In genomic region chr9:21802418-21803000, GRCh38 we compare ENCODE assay signal across 1 cellular context.
A peak's percentile ranks its signal among the peaks of the same experiment; 100 is the strongest.
TF ChIP-seq lines count a peak whose summit lies in the region.

Gene MTAP (plus strand): TSS chr9:21802636. CDS start chr9:21802749, 113 bp downstream.

TF ChIP-seq in GM12878, 131 proteins besides CTCF, POLR2A, EP300 and RAD21 (continued from another document):
- TF ChIP-seq SMAD1 (IDR thresholded peaks at IDR 0.05; ENCODE audit: low read depth, partially characterized antibody): no peak
- peak; percentile 31; the same call in 1 of the 2 replicates for TF ChIP-seq SPI1 (IDR thresholded peaks at IDR 0.05; ENCODE audit: borderline replicate concordance, insufficient read depth, low read depth, low read length)
- no peak; the same call in 1 of the 2 replicates for TF ChIP-seq YY1 (IDR thresholded peaks at IDR 0.05; ENCODE audit: low read depth, low read length)
- TF ChIP-seq TCF12 (IDR thresholded peaks at IDR 0.05; ENCODE audit: low read depth, low read length): peak; percentile 23; the same call in 1 of the 2 replicates
- TF ChIP-seq CEBPZ (IDR thresholded peaks at IDR 0.05; ENCODE audit: low read depth, low read length): no peak
- TF ChIP-seq MAX (IDR thresholded peaks at IDR 0.05; ENCODE audit: low read depth, low read length): peak; percentile 15; the same call in 1 of the 2 replicates
- no peak for TF ChIP-seq ELK1 (IDR thresholded peaks at IDR 0.05; ENCODE audit: low read depth, low read length)
